ENCODE assay signal across 22 cellular contexts in the genomic region with DNA sequence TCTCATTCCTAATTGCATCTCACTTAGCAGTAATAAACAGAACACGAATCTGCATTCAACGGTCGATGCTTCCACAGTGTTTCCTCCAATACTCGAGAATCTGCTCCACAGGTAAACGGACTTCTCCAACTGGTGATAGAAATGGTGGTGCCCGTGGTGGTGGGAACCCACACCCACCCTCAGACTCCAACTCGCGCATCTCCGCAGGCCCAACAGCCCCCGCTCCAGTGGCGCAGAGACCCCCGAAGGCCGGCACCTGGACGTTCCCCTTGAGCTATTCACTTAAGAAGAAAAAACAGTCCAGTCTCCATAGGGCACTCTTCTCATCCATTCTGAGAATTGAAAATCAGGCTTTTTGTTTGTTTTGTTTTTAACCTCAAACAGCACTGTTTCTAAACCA. TPM values are rescaled to one million over a fixed set of nuclear protein-coding genes. Genes with fewer than 3 reads are reported as not detected.
A peak's percentile ranks its signal among the peaks of the same experiment; 100 is the strongest.
DNase-seq lines count a peak whose midpoint lies in the region; ATAC-seq and TF ChIP-seq lines count a peak whose summit lies in the region.
"Had no signal": no experiment of that assay in that cellular context is flagged by ENCODE, and none has a peak within 500 bp of the region (broad histone marks: within the 10 kb centered on the region; RNA-seq: fewer than 3 reads in every experiment).

No MANE protein-coding gene starts in this region.

- peaks cover 0 to 9% (median 0%) of the 10 kb centered on the region in 11 experiments; a peak in 3 of 22 replicates for H4K20me1 ChIP-seq in BLaER1 treated with 17β-estradiol and CSF1 and Interleukin-3, amounts not matched to agents 10 nM and 100 nM

- no peaks in the 10 kb centered on the region for H3K36me3 ChIP-seq in BLaER1 treated with 17β-estradiol and CSF1 and Interleukin-3, amounts not matched to agents 10 nM and 100 nM
- H3K36me3 ChIP-seq: left lung, pancreas, suprapubic skin had no signal

- no peak overlapping the region for H3K27ac ChIP-seq in BLaER1 treated with 17β-estradiol and CSF1 and Interleukin-3, amounts not matched to agents 10 nM and 100 nM
- H3K27ac ChIP-seq: 22Rv1, dorsolateral prefrontal cortex, left lung, pancreas, suprapubic skin had no signal

- intact Hi-C loops in activated T-helper 1 cell treated with anti-CD3 and anti-CD28 coated beads, Interleukin-12 subunit alpha, Interleukin-12 subunit beta, Interleukin-2, Interleukin-4 antibody, amounts not matched to agents 30 ng/mL and 10 ng/mL and 1 ng/mL, durations not matched to agents 14 hours and 24 hours and 36 hours (cut with micrococcal nuclease) = loop anchor here (5.0 kb wide), 2 partner anchors 34 to 329 kb away; no protein-coding TSS in a partner anchor
- intact Hi-C loops in natural killer cell (cut with micrococcal nuclease) = no loop called here

- TF ChIP-seq CTCF in natural killer cell (IDR thresholded peaks at IDR 0.05) = no peak

- no peak overlapping the region for H3K9ac ChIP-seq in BLaER1 treated with 17β-estradiol and CSF1 and Interleukin-3, amounts not matched to agents 10 nM and 100 nM

- peak overlapping the region in 10 of 11 experiments; percentile 79 to 93 (median 84); a peak in 20 of 22 replicates for H3K4me2 ChIP-seq in BLaER1 treated with 17β-estradiol and CSF1 and Interleukin-3, amounts not matched to agents 10 nM and 100 nM

- H3K9me3 ChIP-seq in BLaER1 treated with 17β-estradiol and CSF1 and Interleukin-3, amounts not matched to agents 10 nM and 100 nM (replicated peaks in 1 of 11) = 0 out of 22 replicates have a peak, but pooled peaks cover 0 to 3% (median 0%) of the 10 kb centered on the region in 11 experiments
- H3K9me3 ChIP-seq: left lung, pancreas, suprapubic skin had no signal

- H3K27me3 Mint-ChIP-seq in T-helper 1 cell treated with Interleukin-12 subunit alpha and Interleukin-12 subunit beta and Interleukin-4 antibody, amounts not matched to agents 30 μg/mL and 1 μg/mL, for 36 hours (ENCODE audit: low read depth) = no peaks in the 10 kb centered on the region
- H3K27me3 Mint-ChIP-seq in activated T-helper 1 cell treated with anti-CD3 and anti-CD28 coated beads, Interleukin-12 subunit alpha, Interleukin-12 subunit beta, Interleukin-2, Interleukin-4 antibody, amounts not matched to agents 30 ng/mL and 10 ng/mL and 1 ng/mL, durations not matched to agents 14 hours and 24 hours and 36 hours (ENCODE audit: insufficient read depth) = peaks cover 2% of the 10 kb centered on the region
- H3K27me3 Mint-ChIP-seq in natural killer cell (ENCODE audit: low read depth in 2 of 2) = no peaks in the 10 kb centered on the region
- H3K27me3 Mint-ChIP-seq: T-cell had no signal

- no peaks in the 10 kb centered on the region for H3K9me3 Mint-ChIP-seq in T-helper 1 cell treated with Interleukin-12 subunit alpha and Interleukin-12 subunit beta and Interleukin-4 antibody, amounts not matched to agents 30 μg/mL and 1 μg/mL, for 36 hours
- no peaks in the 10 kb centered on the region for H3K9me3 Mint-ChIP-seq in activated T-helper 1 cell treated with anti-CD3 and anti-CD28 coated beads, Interleukin-12 subunit alpha, Interleukin-12 subunit beta, Interleukin-2, Interleukin-4 antibody, amounts not matched to agents 30 ng/mL and 10 ng/mL and 1 ng/mL, durations not matched to agents 14 hours and 24 hours and 36 hours
- H3K9me3 Mint-ChIP-seq in natural killer cell = no peaks in the 10 kb centered on the region
- H3K9me3 Mint-ChIP-seq: T-cell, WTC11 had no signal

- peaks cover 0 to 23% (median 0%) of the 10 kb centered on the region in 11 experiments; a peak in 5 of 22 replicates for H3K27me3 ChIP-seq in BLaER1 treated with 17β-estradiol and CSF1 and Interleukin-3, amounts not matched to agents 10 nM and 100 nM
- H3K27me3 ChIP-seq: dorsolateral prefrontal cortex, left lung, pancreas, suprapubic skin had no signal

- DNase-seq in T-helper 1 cell (no peak), natural killer cell (no peak), RPMI8226 (no peak)
- DNase-seq in activated T-helper 1 cell treated with anti-CD3 and anti-CD28 coated beads, Interleukin-12 subunit alpha, Interleukin-12 subunit beta, Interleukin-2, Interleukin-4 antibody, amounts not matched to agents 30 ng/mL and 10 ng/mL and 1 ng/mL, durations not matched to agents 14 hours and 24 hours and 36 hours (ENCODE audit: low spot score) = no peak
- DNase-seq in stimulated activated CD4-positive, alpha-beta T cell treated with anti-CD3 and anti-CD28 coated beads, Interleukin-4, amount 100 ng/mL, for 4 hours = no peak
- DNase-seq: dorsolateral prefrontal cortex, erythroblast, Right ventricle myocardium superior had no signal

- H3K4me1 Mint-ChIP-seq in T-helper 1 cell treated with Interleukin-12 subunit alpha and Interleukin-12 subunit beta and Interleukin-4 antibody, amounts not matched to agents 30 μg/mL and 1 μg/mL, for 36 hours (ENCODE audit: low read depth) = peaks cover 57% of the 10 kb centered on the region
- H3K4me1 Mint-ChIP-seq in activated T-helper 1 cell treated with anti-CD3 and anti-CD28 coated beads, Interleukin-12 subunit alpha, Interleukin-12 subunit beta, Interleukin-2, Interleukin-4 antibody, amounts not matched to agents 30 ng/mL and 10 ng/mL and 1 ng/mL, durations not matched to agents 14 hours and 24 hours and 36 hours (ENCODE audit: low read depth) = peaks cover 62% of the 10 kb centered on the region
- peaks cover 36 to 62% of the 10 kb centered on the region in 2 donors for H3K4me1 Mint-ChIP-seq in natural killer cell
- H3K4me1 Mint-ChIP-seq: WTC11 had no signal

- H3K4me3 Mint-ChIP-seq in T-helper 1 cell treated with Interleukin-12 subunit alpha and Interleukin-12 subunit beta and Interleukin-4 antibody, amounts not matched to agents 30 μg/mL and 1 μg/mL, for 36 hours = peak overlapping the region; percentile 66
- H3K4me3 Mint-ChIP-seq in activated T-helper 1 cell treated with anti-CD3 and anti-CD28 coated beads, Interleukin-12 subunit alpha, Interleukin-12 subunit beta, Interleukin-2, Interleukin-4 antibody, amounts not matched to agents 30 ng/mL and 10 ng/mL and 1 ng/mL, durations not matched to agents 14 hours and 24 hours and 36 hours = peak overlapping the region; percentile 56
- peak overlapping the region; percentile 42 for H3K4me3 Mint-ChIP-seq in natural killer cell
- H3K4me3 Mint-ChIP-seq: WTC11 had no signal

- H3K4me3 ChIP-seq in BLaER1 treated with 17β-estradiol and CSF1 and Interleukin-3, amounts not matched to agents 10 nM and 100 nM = no peak overlapping the region
- H3K4me3 ChIP-seq: dorsolateral prefrontal cortex, K562, left lung, pancreas, suprapubic skin had no signal

- no peak for ATAC-seq in natural killer cell
- ATAC-seq in GM21717 (IDR thresholded peaks at IDR 0.05; ENCODE audit: unreplicated experiment) = no peak
- ATAC-seq: left lung, pancreas, T-cell had no signal

- H3K27ac Mint-ChIP-seq in T-helper 1 cell treated with Interleukin-12 subunit alpha and Interleukin-12 subunit beta and Interleukin-4 antibody, amounts not matched to agents 30 μg/mL and 1 μg/mL, for 36 hours = peak overlapping the region; percentile 81
- H3K27ac Mint-ChIP-seq in activated T-helper 1 cell treated with anti-CD3 and anti-CD28 coated beads, Interleukin-12 subunit alpha, Interleukin-12 subunit beta, Interleukin-2, Interleukin-4 antibody, amounts not matched to agents 30 ng/mL and 10 ng/mL and 1 ng/mL, durations not matched to agents 14 hours and 24 hours and 36 hours = no peak overlapping the region
- peak overlapping the region; percentile 74 to 84 for H3K27ac Mint-ChIP-seq in natural killer cell
- H3K27ac Mint-ChIP-seq: T-cell, WTC11 had no signal

- peaks cover 63 to 99% (median 96%) of the 10 kb centered on the region in 10 experiments for H3K4me1 ChIP-seq in BLaER1 treated with 17β-estradiol and CSF1 and Interleukin-3, amounts not matched to agents 10 nM and 100 nM

- H3K36me3 Mint-ChIP-seq in T-helper 1 cell treated with Interleukin-12 subunit alpha and Interleukin-12 subunit beta and Interleukin-4 antibody, amounts not matched to agents 30 μg/mL and 1 μg/mL, for 36 hours (ENCODE audit: low read depth) = peaks cover 14% of the 10 kb centered on the region
- peaks cover 2% of the 10 kb centered on the region for H3K36me3 Mint-ChIP-seq in activated T-helper 1 cell treated with anti-CD3 and anti-CD28 coated beads, Interleukin-12 subunit alpha, Interleukin-12 subunit beta, Interleukin-2, Interleukin-4 antibody, amounts not matched to agents 30 ng/mL and 10 ng/mL and 1 ng/mL, durations not matched to agents 14 hours and 24 hours and 36 hours (ENCODE audit: low read depth)
- no peaks in the 10 kb centered on the region for H3K36me3 Mint-ChIP-seq in natural killer cell
- H3K36me3 Mint-ChIP-seq: WTC11 had no signal

RNA-seq across cellular contexts. Expression of a gene that starts 13.8 kb away (rescaled TPM):
- total RNA-seq in activated T-helper 1 cell treated with anti-CD3 and anti-CD28 coated beads, Interleukin-12 subunit alpha, Interleukin-12 subunit beta, Interleukin-2, Interleukin-4 antibody, amounts not matched to agents 30 ng/mL and 10 ng/mL and 1 ng/mL, durations not matched to agents 14 hours and 24 hours and 36 hours = 22.9 and 23.5 TPM in 2 replicates
- total RNA-seq in natural killer cell = 100 to 1,000 TPM; 252 to 277 (median 274) TPM

RNA-seq across cellular contexts. Expression of a gene that starts 32.9 kb away (rescaled TPM):
- total RNA-seq in activated T-helper 1 cell treated with anti-CD3 and anti-CD28 coated beads, Interleukin-12 subunit alpha, Interleukin-12 subunit beta, Interleukin-2, Interleukin-4 antibody, amounts not matched to agents 30 ng/mL and 10 ng/mL and 1 ng/mL, durations not matched to agents 14 hours and 24 hours and 36 hours = not detected in 2 replicates
- 1 to 10 TPM in 1 of 3 donors, under 1 TPM in 1, not detected in 1; 0.45 to 7.7 TPM for total RNA-seq in natural killer cell
- total RNA-seq: bronchial epithelial cell, frontal cortex, K562, mucosa of gallbladder, NCI-H460, Right ventricle myocardium superior, suprapubic skin, WTC11 had no signal

Comparison
In these comparisons a context has a peak if more than half of its experiments do, and no peak if none do; other contexts are left out.
1. RNA of a gene that starts 13.8 kb away (total RNA-seq): 252 to 277 TPM in natural killer cell; 22.9 to 23.5 TPM in activated T-helper 1 cell treated with anti-CD3 and anti-CD28 coated beads, Interleukin-12 subunit alpha, Interleukin-12 subunit beta, Interleukin-2, Interleukin-4 antibody, amounts not matched to agents 30 ng/mL and 10 ng/mL and 1 ng/mL, durations not matched to agents 14 hours and 24 hours and 36 hours; every median in the first group is over 10 times any median in the second.
2. Peak in every context shown above with its lines, with median percentiles within 50 percentile points of each other: H3K4me3 Mint-ChIP-seq.